Comparison of ENCODE assay signal across 17 cellular contexts in the genomic region with DNA sequence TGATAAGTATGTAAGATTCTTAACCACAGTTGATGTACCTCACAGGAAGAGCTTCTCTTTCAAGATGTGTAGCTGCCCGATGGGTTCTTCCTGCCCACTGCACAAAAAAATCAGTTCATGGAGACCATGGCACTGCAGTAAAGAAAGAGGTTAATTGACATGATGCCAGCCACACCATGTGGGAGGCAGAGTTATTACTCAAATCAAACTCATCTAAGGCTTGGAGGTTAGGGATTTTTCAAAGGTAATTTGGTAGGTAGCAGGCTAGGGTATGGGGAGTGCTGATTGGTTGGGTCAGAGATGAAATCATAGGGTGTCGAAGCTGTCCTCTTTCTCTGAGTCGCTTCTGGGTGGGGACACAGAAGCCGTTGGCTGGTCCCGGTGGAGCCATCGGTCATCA. TPM values are rescaled to one million over a fixed set of nuclear protein-coding genes. Genes with fewer than 3 reads are reported as not detected.
DNase-seq lines count a peak whose midpoint lies in the region; ATAC-seq, FAIRE-seq and TF ChIP-seq lines count a peak whose summit lies in the region.
"Had no signal": no experiment of that assay in that cellular context is flagged by ENCODE, and none has a peak within 500 bp of the region (broad histone marks: within the 10 kb centered on the region; RNA-seq: fewer than 3 reads in every experiment).

No MANE protein-coding gene starts in this region.

- 0 out of 2 replicates have a peak, but pooled peaks cover 3% of the 10 kb centered on the region for H4K20me1 ChIP-seq in PC-3 (ENCODE audit: low read length)

- H3K4me3 Mint-ChIP-seq in T-helper 2 cell treated with Interferon-gamma antibody and Interleukin-4, amounts not matched to agents 5 μg/mL and 100 μg/mL, for 36 hours = peak overlapping the region; percentile 53
- no peak overlapping the region for H3K4me3 Mint-ChIP-seq in memory B cell

- FAIRE-seq in H54 (lab: Jason Lieb, UNC) = peak; percentile 81

- H3K27me3 Mint-ChIP-seq in T-helper 2 cell treated with Interferon-gamma antibody and Interleukin-4, amounts not matched to agents 5 μg/mL and 100 μg/mL, for 36 hours (ENCODE audit: low read depth) = no peaks in the 10 kb centered on the region
- no peaks in the 10 kb centered on the region for H3K27me3 Mint-ChIP-seq in memory B cell
- H3K27me3 Mint-ChIP-seq: progenitor cell of endocrine pancreas had no signal

- CTCF ChIA-PET in PC-3 (lab: Charles Lee) = no interaction called here

- peaks cover 17% of the 10 kb centered on the region for H3K4me1 Mint-ChIP-seq in T-helper 2 cell treated with Interferon-gamma antibody and Interleukin-4, amounts not matched to agents 5 μg/mL and 100 μg/mL, for 36 hours (ENCODE audit: low read depth)
- no peaks in the 10 kb centered on the region for H3K4me1 Mint-ChIP-seq in memory B cell

- no peaks in the 10 kb centered on the region for H3K9me2 ChIP-seq in PC-3 (replicated peaks; ENCODE audit: low read length)

- no peaks in the 10 kb centered on the region for H3K79me2 ChIP-seq in PC-3 (ENCODE audit: low read length)

- DNase-seq in H54 (ENCODE audit: insufficient read length, low spot score) = no peak
- peak; percentile 26 for DNase-seq in T-helper 2 cell treated with Interferon-gamma antibody and Interleukin-4, amounts not matched to agents 5 μg/mL and 100 μg/mL, for 36 hours (ENCODE audit: low spot score)
- DNase-seq in activated effector memory CD4-positive, alpha-beta T cell treated with Interleukin-2 at 50 U/mL for 16 hours = peak; percentile 11
- DNase-seq in memory B cell (ENCODE audit: low spot score in 2 of 2) = no peak
- no peak for DNase-seq in GDM1 (lab: John Stamatoyannopoulos, UW)
- DNase-seq in NCI-H2227 treated with DMSO at 0.1 percent for 48 hours (lab: John Stamatoyannopoulos, UW) = no peak
- DNase-seq in PC-3 = no peak
- no peak for DNase-seq in AG08396 (ENCODE audit: low spot score)
- DNase-seq: heart right ventricle, KG1, NCI-H1417, transverse colon had no signal

- no peaks in the 10 kb centered on the region for H3F3A ChIP-seq in PC-3 (ENCODE audit: low read length, unreplicated experiment)

- peaks cover 21% of the 10 kb centered on the region for H3K9me3 Mint-ChIP-seq in T-helper 2 cell treated with Interferon-gamma antibody and Interleukin-4, amounts not matched to agents 5 μg/mL and 100 μg/mL, for 36 hours
- H3K9me3 Mint-ChIP-seq in memory B cell = peaks cover 3% of the 10 kb centered on the region

- intact Hi-C loops in PC-3 (cut with micrococcal nuclease) = no loop called here

- peak overlapping the region; percentile 82 for H3K27ac Mint-ChIP-seq in T-helper 2 cell treated with Interferon-gamma antibody and Interleukin-4, amounts not matched to agents 5 μg/mL and 100 μg/mL, for 36 hours
- H3K27ac Mint-ChIP-seq in memory B cell = peak overlapping the region; percentile 48
- H3K27ac Mint-ChIP-seq: progenitor cell of endocrine pancreas had no signal

- no TSS peak for BruUV-seq in PC-3 (replicated peaks; lab: Mats Ljungman, UMichigan)

- H3K27me3 ChIP-seq in PC-3 (ENCODE audit: low read length) = no peaks in the 10 kb centered on the region
- H3K27me3 ChIP-seq: ascending aorta, esophagus muscularis mucosa, heart right ventricle, transverse colon had no signal

- ATAC-seq in memory B cell (ENCODE audit: low read depth) (no peak), PC-3 (no peak)
- ATAC-seq: HCT116 had no signal

- H2AFZ ChIP-seq in PC-3 (ENCODE audit: low read length) = no peak overlapping the region

- POLR2A ChIA-PET in PC-3 (lab: Charles Lee; ENCODE audit: unreplicated experiment) = no interaction called here

- no peaks in the 10 kb centered on the region for H3K9me3 ChIP-seq in PC-3 (ENCODE audit: low read length)
- H3K9me3 ChIP-seq: ascending aorta, esophagus muscularis mucosa, transverse colon had no signal

- TF ChIP-seq POLR2A in H54 (IDR thresholded peaks at IDR 0.05; ENCODE audit: low read depth, low read length) = no peak

- no peak overlapping the region for H3K4me2 ChIP-seq in PC-3 (ENCODE audit: low read length)

- peaks cover 77% of the 10 kb centered on the region for H3K36me3 Mint-ChIP-seq in T-helper 2 cell treated with Interferon-gamma antibody and Interleukin-4, amounts not matched to agents 5 μg/mL and 100 μg/mL, for 36 hours (ENCODE audit: low read depth)
- peaks cover 57% of the 10 kb centered on the region for H3K36me3 Mint-ChIP-seq in memory B cell

- no peak overlapping the region for H3K9ac ChIP-seq in PC-3 (ENCODE audit: low read length)

- no peak for TF ChIP-seq CTCF in PC-3 (conservative IDR thresholded peaks at IDR 0.05; ENCODE audit: low read depth, low read length)

- H3K4me1 ChIP-seq in PC-3 (ENCODE audit: insufficient read depth, low read length) = no peaks in the 10 kb centered on the region
- H3K4me1 ChIP-seq: ascending aorta, esophagus muscularis mucosa, heart right ventricle, transverse colon had no signal

- peaks cover 68% of the 10 kb centered on the region for H3K36me3 ChIP-seq in PC-3 (ENCODE audit: low read depth, low read length)

- H3K4me3 ChIP-seq in PC-3 (ENCODE audit: low read length) = no peak overlapping the region
- H3K4me3 ChIP-seq: ascending aorta, coronary artery, esophagus muscularis mucosa, heart right ventricle, transverse colon had no signal

- H3K27ac ChIP-seq in PC-3 (ENCODE audit: low read length) = no peak overlapping the region
- H3K27ac ChIP-seq: ascending aorta, coronary artery, esophagus muscularis mucosa, heart right ventricle, transverse colon had no signal

RNA-seq across cellular contexts. Expression of gene BDH1, which starts 57.4 kb away (rescaled TPM):
- total RNA-seq in PC-3 (2014; rRNA removed) = 10.6 and 14.1 TPM in 2 replicates
- total RNA-seq: ascending aorta had no signal

Comparison
In these comparisons a context has a peak if more than half of its experiments do, and no peak if none do; other contexts are left out.
1. DNase-seq: peak in T-helper 2 cell treated with Interferon-gamma antibody and Interleukin-4, amounts not matched to agents 5 μg/mL and 100 μg/mL, for 36 hours (single experiment) and activated effector memory CD4-positive, alpha-beta T cell treated with Interleukin-2 at 50 U/mL for 16 hours (single experiment); none in H54 (single experiment), memory B cell (0 of 2), GDM1 (single experiment), NCI-H2227 treated with DMSO at 0.1 percent for 48 hours (single experiment), PC-3 (single experiment) and AG08396 (single experiment).